1 cellular context compared by ENCODE assay signal in the genomic region with DNA sequence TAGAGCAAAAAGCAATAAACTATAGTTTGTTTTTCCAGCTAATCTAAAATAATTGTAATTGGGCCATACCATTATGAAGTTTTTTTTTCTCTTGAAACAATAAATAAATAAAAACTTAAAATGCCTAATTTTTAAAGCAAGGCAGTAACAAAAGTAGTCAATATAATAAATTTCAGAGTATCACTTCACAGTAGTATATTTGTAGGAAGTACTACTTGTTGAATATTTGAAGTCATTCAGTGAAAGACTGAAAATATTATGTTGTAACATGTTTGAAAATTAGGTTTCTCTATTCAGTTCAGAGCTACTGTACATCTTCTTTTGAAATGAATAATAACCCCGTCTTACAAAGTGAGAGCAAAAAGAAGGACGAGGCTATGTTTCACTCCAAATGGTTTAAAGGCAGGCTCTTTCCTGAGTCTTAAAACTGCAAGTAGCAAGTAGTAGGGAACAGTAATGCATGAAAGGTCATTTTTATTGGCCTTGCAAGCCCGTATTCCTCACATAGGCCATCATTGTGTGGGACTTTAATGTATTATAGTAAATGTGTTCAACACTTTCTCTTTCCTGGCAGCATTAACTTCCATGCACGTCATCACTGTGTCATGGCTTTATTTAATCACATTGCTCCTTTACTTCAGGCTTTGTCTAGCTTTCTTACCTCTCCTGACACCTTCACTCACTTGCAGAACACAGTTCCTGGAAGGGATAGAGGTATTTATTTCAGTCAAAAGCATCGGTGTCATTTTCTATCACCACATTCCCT.
TF ChIP-seq lines count a peak whose summit lies in the region.

No MANE protein-coding gene starts in this region.

TF ChIP-seq in GM23338, 12 proteins besides CTCF, POLR2A, EP300 and RAD21 (continued from another document):
- TF ChIP-seq, protein P1, sequence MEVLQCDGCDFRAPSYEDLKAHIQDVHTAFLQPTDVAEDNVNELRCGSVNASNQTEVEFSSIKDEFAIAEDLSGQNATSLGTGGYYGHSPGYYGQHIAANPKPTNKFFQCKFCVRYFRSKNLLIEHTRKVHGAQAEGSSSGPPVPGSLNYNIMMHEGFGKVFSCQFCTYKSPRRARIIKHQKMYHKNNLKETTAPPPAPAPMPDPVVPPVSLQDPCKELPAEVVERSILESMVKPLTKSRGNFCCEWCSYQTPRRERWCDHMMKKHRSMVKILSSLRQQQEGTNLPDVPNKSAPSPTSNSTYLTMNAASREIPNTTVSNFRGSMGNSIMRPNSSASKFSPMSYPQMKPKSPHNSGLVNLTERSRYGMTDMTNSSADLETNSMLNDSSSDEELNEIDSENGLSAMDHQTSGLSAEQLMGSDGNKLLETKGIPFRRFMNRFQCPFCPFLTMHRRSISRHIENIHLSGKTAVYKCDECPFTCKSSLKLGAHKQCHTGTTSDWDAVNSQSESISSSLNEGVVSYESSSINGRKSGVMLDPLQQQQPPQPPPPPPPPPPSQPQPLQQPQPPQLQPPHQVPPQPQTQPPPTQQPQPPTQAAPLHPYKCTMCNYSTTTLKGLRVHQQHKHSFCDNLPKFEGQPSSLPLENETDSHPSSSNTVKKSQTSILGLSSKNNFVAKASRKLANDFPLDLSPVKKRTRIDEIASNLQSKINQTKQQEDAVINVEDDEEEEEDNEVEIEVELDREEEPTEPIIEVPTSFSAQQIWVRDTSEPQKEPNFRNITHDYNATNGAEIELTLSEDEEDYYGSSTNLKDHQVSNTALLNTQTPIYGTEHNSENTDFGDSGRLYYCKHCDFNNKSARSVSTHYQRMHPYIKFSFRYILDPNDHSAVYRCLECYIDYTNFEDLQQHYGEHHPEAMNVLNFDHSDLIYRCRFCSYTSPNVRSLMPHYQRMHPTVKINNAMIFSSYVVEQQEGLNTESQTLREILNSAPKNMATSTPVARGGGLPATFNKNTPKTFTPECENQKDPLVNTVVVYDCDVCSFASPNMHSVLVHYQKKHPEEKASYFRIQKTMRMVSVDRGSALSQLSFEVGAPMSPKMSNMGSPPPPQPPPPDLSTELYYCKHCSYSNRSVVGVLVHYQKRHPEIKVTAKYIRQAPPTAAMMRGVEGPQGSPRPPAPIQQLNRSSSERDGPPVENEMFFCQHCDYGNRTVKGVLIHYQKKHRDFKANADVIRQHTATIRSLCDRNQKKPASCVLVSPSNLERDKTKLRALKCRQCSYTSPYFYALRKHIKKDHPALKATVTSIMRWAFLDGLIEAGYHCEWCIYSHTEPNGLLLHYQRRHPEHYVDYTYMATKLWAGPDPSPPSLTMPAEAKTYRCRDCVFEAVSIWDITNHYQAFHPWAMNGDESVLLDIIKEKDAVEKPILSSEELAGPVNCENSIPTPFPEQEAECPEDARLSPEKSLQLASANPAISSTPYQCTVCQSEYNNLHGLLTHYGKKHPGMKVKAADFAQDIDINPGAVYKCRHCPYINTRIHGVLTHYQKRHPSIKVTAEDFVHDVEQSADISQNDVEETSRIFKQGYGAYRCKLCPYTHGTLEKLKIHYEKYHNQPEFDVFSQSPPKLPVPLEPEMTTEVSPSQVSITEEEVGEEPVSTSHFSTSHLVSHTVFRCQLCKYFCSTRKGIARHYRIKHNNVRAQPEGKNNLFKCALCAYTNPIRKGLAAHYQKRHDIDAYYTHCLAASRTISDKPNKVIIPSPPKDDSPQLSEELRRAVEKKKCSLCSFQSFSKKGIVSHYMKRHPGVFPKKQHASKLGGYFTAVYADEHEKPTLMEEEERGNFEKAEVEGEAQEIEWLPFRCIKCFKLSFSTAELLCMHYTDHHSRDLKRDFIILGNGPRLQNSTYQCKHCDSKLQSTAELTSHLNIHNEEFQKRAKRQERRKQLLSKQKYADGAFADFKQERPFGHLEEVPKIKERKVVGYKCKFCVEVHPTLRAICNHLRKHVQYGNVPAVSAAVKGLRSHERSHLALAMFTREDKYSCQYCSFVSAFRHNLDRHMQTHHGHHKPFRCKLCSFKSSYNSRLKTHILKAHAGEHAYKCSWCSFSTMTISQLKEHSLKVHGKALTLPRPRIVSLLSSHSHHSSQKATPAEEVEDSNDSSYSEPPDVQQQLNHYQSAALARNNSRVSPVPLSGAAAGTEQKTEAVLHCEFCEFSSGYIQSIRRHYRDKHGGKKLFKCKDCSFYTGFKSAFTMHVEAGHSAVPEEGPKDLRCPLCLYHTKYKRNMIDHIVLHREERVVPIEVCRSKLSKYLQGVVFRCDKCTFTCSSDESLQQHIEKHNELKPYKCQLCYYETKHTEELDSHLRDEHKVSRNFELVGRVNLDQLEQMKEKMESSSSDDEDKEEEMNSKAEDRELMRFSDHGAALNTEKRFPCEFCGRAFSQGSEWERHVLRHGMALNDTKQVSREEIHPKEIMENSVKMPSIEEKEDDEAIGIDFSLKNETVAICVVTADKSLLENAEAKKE (CRISPR knock-in tag; IDR thresholded peaks at IDR 0.05): no peak
- TF ChIP-seq, protein P2, sequence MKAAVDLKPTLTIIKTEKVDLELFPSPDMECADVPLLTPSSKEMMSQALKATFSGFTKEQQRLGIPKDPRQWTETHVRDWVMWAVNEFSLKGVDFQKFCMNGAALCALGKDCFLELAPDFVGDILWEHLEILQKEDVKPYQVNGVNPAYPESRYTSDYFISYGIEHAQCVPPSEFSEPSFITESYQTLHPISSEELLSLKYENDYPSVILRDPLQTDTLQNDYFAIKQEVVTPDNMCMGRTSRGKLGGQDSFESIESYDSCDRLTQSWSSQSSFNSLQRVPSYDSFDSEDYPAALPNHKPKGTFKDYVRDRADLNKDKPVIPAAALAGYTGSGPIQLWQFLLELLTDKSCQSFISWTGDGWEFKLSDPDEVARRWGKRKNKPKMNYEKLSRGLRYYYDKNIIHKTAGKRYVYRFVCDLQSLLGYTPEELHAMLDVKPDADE (IDR thresholded peaks at IDR 0.05): no peak
- TF ChIP-seq JUNB (IDR thresholded peaks at IDR 0.05; ENCODE audit: unreplicated experiment) (no peak), ZNF114 (CRISPR knock-in tag; IDR thresholded peaks at IDR 0.05) (no peak), EZH2 (IDR thresholded peaks at IDR 0.05; ENCODE audit: low read depth, unreplicated experiment) (no peak), ZNF331 (CRISPR knock-in tag; IDR thresholded peaks at IDR 0.05; ENCODE audit: low read depth) (no peak), POLR2AphosphoS5 (IDR thresholded peaks at IDR 0.05; ENCODE audit: low read depth) (no peak)
- TF ChIP-seq, protein P3, sequence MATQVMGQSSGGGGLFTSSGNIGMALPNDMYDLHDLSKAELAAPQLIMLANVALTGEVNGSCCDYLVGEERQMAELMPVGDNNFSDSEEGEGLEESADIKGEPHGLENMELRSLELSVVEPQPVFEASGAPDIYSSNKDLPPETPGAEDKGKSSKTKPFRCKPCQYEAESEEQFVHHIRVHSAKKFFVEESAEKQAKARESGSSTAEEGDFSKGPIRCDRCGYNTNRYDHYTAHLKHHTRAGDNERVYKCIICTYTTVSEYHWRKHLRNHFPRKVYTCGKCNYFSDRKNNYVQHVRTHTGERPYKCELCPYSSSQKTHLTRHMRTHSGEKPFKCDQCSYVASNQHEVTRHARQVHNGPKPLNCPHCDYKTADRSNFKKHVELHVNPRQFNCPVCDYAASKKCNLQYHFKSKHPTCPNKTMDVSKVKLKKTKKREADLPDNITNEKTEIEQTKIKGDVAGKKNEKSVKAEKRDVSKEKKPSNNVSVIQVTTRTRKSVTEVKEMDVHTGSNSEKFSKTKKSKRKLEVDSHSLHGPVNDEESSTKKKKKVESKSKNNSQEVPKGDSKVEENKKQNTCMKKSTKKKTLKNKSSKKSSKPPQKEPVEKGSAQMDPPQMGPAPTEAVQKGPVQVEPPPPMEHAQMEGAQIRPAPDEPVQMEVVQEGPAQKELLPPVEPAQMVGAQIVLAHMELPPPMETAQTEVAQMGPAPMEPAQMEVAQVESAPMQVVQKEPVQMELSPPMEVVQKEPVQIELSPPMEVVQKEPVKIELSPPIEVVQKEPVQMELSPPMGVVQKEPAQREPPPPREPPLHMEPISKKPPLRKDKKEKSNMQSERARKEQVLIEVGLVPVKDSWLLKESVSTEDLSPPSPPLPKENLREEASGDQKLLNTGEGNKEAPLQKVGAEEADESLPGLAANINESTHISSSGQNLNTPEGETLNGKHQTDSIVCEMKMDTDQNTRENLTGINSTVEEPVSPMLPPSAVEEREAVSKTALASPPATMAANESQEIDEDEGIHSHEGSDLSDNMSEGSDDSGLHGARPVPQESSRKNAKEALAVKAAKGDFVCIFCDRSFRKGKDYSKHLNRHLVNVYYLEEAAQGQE (IDR thresholded peaks at IDR 0.05; ENCODE audit: unreplicated experiment): no peak
